13 cellular contexts compared by ENCODE assay signal in the genomic region with DNA sequence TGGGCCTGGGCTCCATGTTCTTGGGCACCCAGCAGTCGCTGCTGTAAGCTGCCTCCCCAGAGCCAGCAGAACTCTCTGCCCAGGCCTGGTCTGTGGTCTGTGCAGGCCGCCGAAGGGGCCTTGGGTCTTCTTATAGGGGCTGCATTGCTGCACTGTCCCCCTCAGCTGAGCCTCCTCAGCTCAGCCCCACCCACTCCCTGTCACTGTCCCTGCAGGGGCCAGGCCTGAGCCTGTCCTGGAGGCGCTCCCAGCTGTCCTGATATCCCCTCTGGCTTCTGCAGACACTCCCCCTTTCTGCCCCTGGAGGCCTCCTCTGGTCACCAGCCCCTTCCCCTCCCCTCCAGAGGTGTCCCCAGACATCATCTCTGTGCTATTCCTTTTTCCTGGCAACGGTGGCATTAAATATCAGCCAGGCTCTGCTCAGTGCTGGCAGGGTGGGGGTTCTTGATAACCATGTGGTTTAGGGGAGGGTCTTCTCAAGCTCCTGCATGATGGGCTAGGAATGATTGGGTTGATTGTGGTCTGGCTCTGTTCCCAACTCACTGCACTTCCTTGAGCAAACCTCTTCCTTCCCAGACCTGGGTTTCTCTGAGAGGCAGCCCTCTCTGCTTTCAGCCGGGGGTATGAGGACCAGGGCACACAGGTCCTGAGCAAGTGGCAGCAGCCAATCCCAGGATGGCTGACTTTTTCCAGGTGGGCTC. TPM values are rescaled to one million over a fixed set of nuclear protein-coding genes. Genes with fewer than 3 reads are reported as not detected.
A peak's percentile ranks its signal among the peaks of the same experiment; 100 is the strongest.
DNase-seq lines count a peak whose midpoint lies in the region; ATAC-seq and TF ChIP-seq lines count a peak whose summit lies in the region.
"Had no signal": no experiment of that assay in that cellular context is flagged by ENCODE, and none has a peak within 500 bp of the region (broad histone marks: within the 10 kb centered on the region; RNA-seq: fewer than 3 reads in every experiment).

No MANE protein-coding gene starts in this region.

- POLR2A ChIA-PET in CD4-positive, alpha-beta memory T cell (lab: Charles Lee; ENCODE audit: partially characterized antibody) = interaction anchor here (1.0 kb wide), 1 partner anchor 23 kb away, joined by 3 read pairs; no protein-coding TSS in a partner anchor

- no peaks in the 10 kb centered on the region for H3K36me3 ChIP-seq in CD4-positive, alpha-beta memory T cell (ENCODE audit: insufficient read depth, low read length)
- no peaks in the 10 kb centered on the region for H3K36me3 ChIP-seq in KMS-11 (ENCODE audit: insufficient read depth)
- H3K36me3 ChIP-seq in sigmoid colon = no peaks in the 10 kb centered on the region

- no peak for TF ChIP-seq POLR2A in sigmoid colon (IDR thresholded peaks at IDR 0.05)

- no peaks in the 10 kb centered on the region for H3K9me3 Mint-ChIP-seq in CD4-positive, alpha-beta memory T cell
- no peaks in the 10 kb centered on the region for H3K9me3 Mint-ChIP-seq in memory B cell

- peaks cover 17% of the 10 kb centered on the region for H3K4me1 ChIP-seq in CD4-positive, alpha-beta memory T cell (ENCODE audit: insufficient read depth, low read length)
- H3K4me1 ChIP-seq in KMS-11 (ENCODE audit: low read depth, poor library complexity, severe bottlenecking) = peaks cover 83% of the 10 kb centered on the region
- H3K4me1 ChIP-seq in sigmoid colon = peaks cover 0 to 48% (median 46%) of the 10 kb centered on the region in 4 donors

- H3K4me1 Mint-ChIP-seq in CD4-positive, alpha-beta memory T cell = peaks cover 3 to 12% (median 9%) of the 10 kb centered on the region in 4 donors
- H3K4me1 Mint-ChIP-seq in memory B cell = peaks cover 2% of the 10 kb centered on the region

- in situ Hi-C loops in astrocyte of the cerebellum (cut with HindIII; ENCODE audit: low sequenced_read_pairs) = no loop called here

- no peak for ATAC-seq in memory B cell (ENCODE audit: low read depth)
- ATAC-seq: HCT116, Panc1 had no signal

- peak overlapping the region; percentile 58 for H3K4me2 ChIP-seq in KMS-11

- no peak overlapping the region for H3K4me3 Mint-ChIP-seq in CD4-positive, alpha-beta memory T cell
- no peak overlapping the region for H3K4me3 Mint-ChIP-seq in memory B cell

- H3K79me2 ChIP-seq in KMS-11 (ENCODE audit: insufficient read depth, low read depth) = no peaks in the 10 kb centered on the region

- H3K27me3 ChIP-seq in CD4-positive, alpha-beta memory T cell (ENCODE audit: insufficient read depth, low read length) = peaks cover under 1% of the 10 kb centered on the region
- no peaks in the 10 kb centered on the region for H3K27me3 ChIP-seq in KMS-11 (ENCODE audit: insufficient read depth, low read depth)
- H3K27me3 ChIP-seq in sigmoid colon = no peaks in the 10 kb centered on the region

- peaks cover 3 to 4% of the 10 kb centered on the region in 2 donors for H3K27me3 Mint-ChIP-seq in CD4-positive, alpha-beta memory T cell
- H3K27me3 Mint-ChIP-seq in memory B cell = peaks cover 20% of the 10 kb centered on the region

- TF ChIP-seq EP300 in sigmoid colon (IDR thresholded peaks at IDR 0.05) = no peak

- H3K36me3 Mint-ChIP-seq in CD4-positive, alpha-beta memory T cell = no peaks in the 10 kb centered on the region
- H3K36me3 Mint-ChIP-seq in memory B cell = no peaks in the 10 kb centered on the region

- peak overlapping the region in 4 of 7 donors; percentile 26 to 68 (median 54) for H3K27ac Mint-ChIP-seq in CD4-positive, alpha-beta memory T cell
- H3K27ac Mint-ChIP-seq in memory B cell = peak overlapping the region; percentile 71

- H4K20me1 ChIP-seq in KMS-11 (ENCODE audit: insufficient read depth) = no peaks in the 10 kb centered on the region

- H2AFZ ChIP-seq in KMS-11 (ENCODE audit: low read depth) = peak overlapping the region; percentile 53; the same call in 1 of the 2 replicates

- no peaks in the 10 kb centered on the region for H3K9me3 ChIP-seq in CD4-positive, alpha-beta memory T cell (ENCODE audit: control insufficient read depth in 1 of 2, low read length in 2 of 2)
- H3K9me3 ChIP-seq in sigmoid colon = no peaks in the 10 kb centered on the region

- WGBS in sigmoid colon, 2 donors = 41 to 47% methylated on average over 6 of the region's 6 CpGs

- H3K9ac ChIP-seq in KMS-11 = 0 out of 2 replicates have a peak overlapping the region, but pooled peaks have one; percentile 1

- TF ChIP-seq CTCF in KMS-11 (conservative IDR thresholded peaks at IDR 0.05; ENCODE audit: low read depth, low read length) (no peak), astrocyte of the cerebellum (IDR thresholded peaks at IDR 0.05; ENCODE audit: low read depth, low read length, missing control alignments) (no peak), sigmoid colon (IDR thresholded peaks at IDR 0.05) (no peak)

- DNase-seq in CD4-positive, alpha-beta memory T cell = no peak
- DNase-seq in astrocyte of the cerebellum (ENCODE audit: low read depth) (peak; percentile 36), memory B cell (ENCODE audit: low spot score in 2 of 2) (no peak), NOMO-1 treated with dmso at 0.1 percent for 144 hours (lab: John Stamatoyannopoulos, UW; ENCODE audit: unreplicated experiment) (no peak), sigmoid colon (no peak), NCI-H2081 treated with DMSO at 0.1 percent for 48 hours (lab: John Stamatoyannopoulos, UW) (no peak)
- DNase-seq in activated naive CD4-positive, alpha-beta T cell treated with anti-CD3 and anti-CD28 coated beads, Interleukin-2, amount 50 U/mL, for 16 hours = no peak
- DNase-seq: activated CD4-positive, alpha-beta T cell treated with anti-CD3 and anti-CD28 coated beads, Interleukin-2, amount 50 U/mL, for 4 hours; foreskin fibroblast; IMR-90 had no signal

- CTCF ChIA-PET in CD4-positive, alpha-beta memory T cell (lab: Charles Lee; ENCODE audit: partially characterized antibody) = no interaction called here

- no peak overlapping the region for H3K4me3 ChIP-seq in CD4-positive, alpha-beta memory T cell (ENCODE audit: low read length in 2 of 2)
- H3K4me3 ChIP-seq in KMS-11 (IDR thresholded peaks at IDR 0.05; ENCODE audit: insufficient read depth, low read depth, low read length) (no peak overlapping the region), astrocyte of the cerebellum (ENCODE audit: low read depth, low read length) (no peak overlapping the region), sigmoid colon (no peak overlapping the region)

- intact Hi-C loops in CD4-positive, alpha-beta memory T cell (cut with micrococcal nuclease) = no loop called here
- intact Hi-C loops in sigmoid colon (cut with DNase I) = loop anchor here (5.0 kb wide), 2 partner anchors 45 to 90 kb away; no protein-coding TSS in a partner anchor

- no peak overlapping the region for H3K27ac ChIP-seq in CD4-positive, alpha-beta memory T cell (ENCODE audit: low read depth, low read length)
- H3K27ac ChIP-seq in KMS-11 = 0 out of 2 replicates have a peak overlapping the region, but pooled peaks have one; percentile 23
- no peak overlapping the region for H3K27ac ChIP-seq in sigmoid colon

RNA-seq across cellular contexts. Expression of gene FOXO6, which starts 3.6 kb away (rescaled TPM):
- total RNA-seq in CD4-positive, alpha-beta memory T cell = not detected
- polyA plus RNA-seq in CD4-positive, alpha-beta memory T cell = not detected
- total RNA-seq in sigmoid colon = 1 to 10 TPM in 2 of 4 donors, under 1 TPM in 2; 0.49 to 1.4 (median 0.94) TPM
- polyA plus RNA-seq in sigmoid colon = under 1 TPM in 1 of 3 donors, not detected in 2; 0.20 TPM
- total RNA-seq: IMR-90 had no signal
- polyA plus RNA-seq: IMR-90 had no signal
